Comparison of ENCODE assay signal across 11 cellular contexts in genomic region chr5:71905804-71906711, GRCh38.
DNase-seq lines count a peak whose midpoint lies in the region; ATAC-seq and TF ChIP-seq lines count a peak whose summit lies in the region.
"Had no signal": no experiment of that assay in that cellular context is flagged by ENCODE, and none has a peak within 500 bp of the region (broad histone marks: within the 10 kb centered on the region; RNA-seq: fewer than 3 reads in every experiment).

No MANE protein-coding gene starts in this region.

- TF ChIP-seq CTCF in esophagus muscularis mucosa (IDR thresholded peaks at IDR 0.05) = no peak
- no peak for TF ChIP-seq CTCF in prostate gland (IDR thresholded peaks at IDR 0.05)
- no peak for TF ChIP-seq CTCF in lower leg skin (IDR thresholded peaks at IDR 0.05)

- H3K27me3 ChIP-seq in esophagus muscularis mucosa = no peaks in the 10 kb centered on the region
- H3K27me3 ChIP-seq in prostate gland (replicated peaks; ENCODE audit: insufficient read depth) = no peaks in the 10 kb centered on the region

- 90% methylated on average over 1 of the region's 1 CpG for WGBS in esophagus muscularis mucosa
- 19% methylated on average over 1 of the region's 1 CpG for WGBS in prostate gland
- WGBS in lower leg skin, 2 donors = 64 to 86% methylated on average over 1 of the region's 1 CpG

- H3K4me3 ChIP-seq in esophagus muscularis mucosa = no peak overlapping the region
- H3K4me3 ChIP-seq in prostate gland = no peak overlapping the region
- no peak overlapping the region for H3K4me3 ChIP-seq in lower leg skin (ENCODE audit: low read depth, poor library complexity, severe bottlenecking)

- TF ChIP-seq EP300 in esophagus muscularis mucosa (IDR thresholded peaks at IDR 0.05) = no peak

- no peaks in the 10 kb centered on the region for H3K9me3 ChIP-seq in esophagus muscularis mucosa
- H3K9me3 ChIP-seq in prostate gland = no peaks in the 10 kb centered on the region

- ATAC-seq in stimulated activated naive CD8-positive, alpha-beta T cell treated with anti-CD3 and anti-CD28 coated beads, Interleukin-15, Interleukin-2, amounts not matched to agents 100 U/mL and 50 U/mL, for 24 hours = no peak
- ATAC-seq: activated naive CD4-positive, alpha-beta T cell treated with anti-CD3 and anti-CD28 coated beads, Interleukin-2, amount 50 U/mL, for 72 hours had no signal

- H3K27ac ChIP-seq in esophagus muscularis mucosa (replicated peaks in 1 of 4) = peak overlapping the region; percentile 8 to 45 (median 41)
- no peak overlapping the region for H3K27ac ChIP-seq in prostate gland
- H3K27ac ChIP-seq: 22Rv1 had no signal

- intact Hi-C loops in esophagus muscularis mucosa (cut with DNase I) (no loop called here), prostate gland (cut with DNase I) (no loop called here), lower leg skin (cut with DNase I; ENCODE audit: low total_unique reads) (no loop called here)

- H3K36me3 ChIP-seq in esophagus muscularis mucosa = no peaks in the 10 kb centered on the region
- no peaks in the 10 kb centered on the region for H3K36me3 ChIP-seq in prostate gland

- DNase-seq in DMS 273 (lab: John Stamatoyannopoulos, UW; ENCODE audit: unreplicated experiment) (peak; percentile 61), DMS 273 treated with DMSO at 0.1 percent for 48 hours (lab: John Stamatoyannopoulos, UW) (no peak), NCI-H774 (lab: John Stamatoyannopoulos, UW) (peak; percentile 47), esophagus muscularis mucosa (ENCODE audit: extremely low spot score) (peak; percentile 80), prostate gland (ENCODE audit: low spot score) (peak; percentile 14), lower leg skin (ENCODE audit: low spot score in 2 of 2) (no peak)
- no peak for DNase-seq in central memory CD4-positive, alpha-beta T cell
- no peak for DNase-seq in stimulated activated naive CD8-positive, alpha-beta T cell treated with anti-CD3 and anti-CD28 coated beads, Interleukin-15, Interleukin-2, amounts not matched to agents 100 U/mL and 50 U/mL, for 24 hours
- DNase-seq: stimulated activated CD4-positive, alpha-beta T cell treated with anti-CD3 and anti-CD28 coated beads, Interleukin-12 subunit alpha, Interleukin-12 subunit beta, amount 100 ng/mL, for 4 hours had no signal

- TF ChIP-seq POLR2A in esophagus muscularis mucosa (IDR thresholded peaks at IDR 0.05; ENCODE audit: low read depth) (no peak), prostate gland (IDR thresholded peaks at IDR 0.05) (no peak), lower leg skin (IDR thresholded peaks at IDR 0.05) (no peak)

- H3K4me1 ChIP-seq in esophagus muscularis mucosa = peaks cover 12 to 24% (median 19%) of the 10 kb centered on the region in 4 donors
- H3K4me1 ChIP-seq in prostate gland (replicated peaks) = peaks cover 13% of the 10 kb centered on the region

Comparison
In these comparisons a context has a peak if more than half of its experiments do, and no peak if none do; other contexts are left out.
1. DNase-seq: peak in DMS 273 (single experiment), NCI-H774 (single experiment), esophagus muscularis mucosa (single experiment) and prostate gland (single experiment); none in DMS 273 treated with DMSO at 0.1 percent for 48 hours (single experiment), lower leg skin (0 of 2), central memory CD4-positive, alpha-beta T cell (single experiment) and stimulated activated naive CD8-positive, alpha-beta T cell treated with anti-CD3 and anti-CD28 coated beads, Interleukin-15, Interleukin-2, amounts not matched to agents 100 U/mL and 50 U/mL, for 24 hours (single experiment).
2. H3K27ac ChIP-seq: peak in esophagus muscularis mucosa (4 of 4); none in prostate gland (0 of 2).